ENCODE assay signal across 8 cellular contexts in the genomic region with DNA sequence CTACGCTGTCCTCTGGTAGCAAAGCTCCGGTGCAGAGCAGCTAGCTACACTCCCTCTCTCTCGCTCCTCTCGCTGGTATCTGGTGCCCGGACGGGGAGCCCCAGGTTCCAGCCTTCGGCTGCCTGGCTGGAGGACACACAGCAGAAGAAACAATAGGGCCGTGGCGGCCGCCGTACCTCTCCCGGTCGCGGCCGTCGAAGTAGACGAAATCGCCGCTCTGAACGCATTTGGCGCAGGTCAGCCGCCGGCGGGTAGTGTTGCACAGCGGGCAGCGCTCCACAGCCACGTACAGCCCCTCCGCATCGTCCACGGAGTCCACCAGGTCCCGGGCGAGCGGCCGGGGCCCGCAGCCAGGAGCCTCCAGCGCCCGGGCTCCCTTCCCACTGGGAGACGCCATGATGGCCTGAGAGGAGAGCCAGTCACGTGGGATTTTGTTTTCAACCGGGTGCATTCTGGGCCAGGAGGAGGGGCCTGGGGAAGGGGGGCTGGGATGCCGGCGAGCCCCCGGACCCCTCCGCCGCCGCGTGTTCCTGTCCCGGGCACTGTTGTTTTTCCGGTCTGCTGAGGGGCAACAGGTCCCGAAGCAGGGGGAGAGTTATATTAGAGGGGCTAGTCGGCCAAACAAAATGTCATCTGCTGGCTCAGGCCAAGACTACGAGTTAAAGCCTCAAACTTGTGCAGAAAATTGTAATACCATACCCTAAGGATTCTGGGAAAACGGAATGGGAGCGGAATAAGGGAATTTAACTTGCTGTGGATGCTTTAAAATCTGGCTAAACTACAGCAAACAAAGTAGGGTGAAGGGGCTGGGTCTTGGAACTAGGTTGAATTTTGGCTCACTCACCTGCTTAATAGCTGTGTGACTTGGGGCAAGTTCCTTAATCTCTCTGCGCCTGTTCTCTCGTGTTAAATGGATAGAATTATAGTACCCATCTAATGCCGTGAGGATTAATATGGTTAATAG. TPM values are rescaled to one million over a fixed set of nuclear protein-coding genes. Genes with fewer than 3 reads are reported as not detected.
A peak's percentile ranks its signal among the peaks of the same experiment; 100 is the strongest.
DNase-seq lines count a peak whose midpoint lies in the region; TF ChIP-seq lines count a peak whose summit lies in the region.

TSS of gene ATG14 (minus strand) at position 405 of the 964 bp plus-strand sequence. CDS start at position 397, 8 bp downstream.

- peaks cover 39% of the 10 kb centered on the region for H3K4me1 Mint-ChIP-seq in HFFc6 (ENCODE audit: low read depth)
- H3K4me1 Mint-ChIP-seq in activated naive CD8-positive, alpha-beta T cell treated with anti-CD3 and anti-CD28 coated beads for 36 hours = peaks cover 26% of the 10 kb centered on the region

- DNase-seq in HFFc6 = peak; percentile 72
- peak; percentile 87 for DNase-seq in NCI-H1048 (lab: John Stamatoyannopoulos, UW)
- DNase-seq in SKM-1 (lab: John Stamatoyannopoulos, UW; ENCODE audit: unreplicated experiment) = peak; percentile 7
- DNase-seq in activated naive CD8-positive, alpha-beta T cell treated with anti-CD3 and anti-CD28 coated beads for 36 hours = peak; percentile 80
- peak; percentile 92 for DNase-seq in cardiac septum (ENCODE audit: low spot score)
- DNase-seq in pons (ENCODE audit: low spot score) = peak; percentile 90
- peak; percentile 65 to 84 for DNase-seq in tibial nerve (ENCODE audit: low spot score in 2 of 2)

- peaks cover 3% of the 10 kb centered on the region; the same call in 1 of the 2 replicates for H3K27me3 Mint-ChIP-seq in HFFc6 (ENCODE audit: insufficient read depth)
- H3K27me3 Mint-ChIP-seq in activated naive CD8-positive, alpha-beta T cell treated with anti-CD3 and anti-CD28 coated beads for 36 hours = peaks cover 4% of the 10 kb centered on the region

- H3K27ac ChIP-seq in tibial nerve = peak within 1 kb of the TSS; percentile 69 to 95 (median 91)

- H3K9me3 ChIP-seq in tibial nerve = no peaks in the 10 kb centered on the region

- peak in 1 of 2 donors; percentile 60 for TF ChIP-seq POLR2A in tibial nerve (IDR thresholded peaks at IDR 0.05)

- peak within 1 kb of the TSS; percentile 78 for H3K27ac Mint-ChIP-seq in HFFc6
- H3K27ac Mint-ChIP-seq in activated naive CD8-positive, alpha-beta T cell treated with anti-CD3 and anti-CD28 coated beads for 36 hours = peak within 1 kb of the TSS; percentile 90

- H3K36me3 Mint-ChIP-seq in HFFc6 (ENCODE audit: low read depth) = no peaks in the 10 kb centered on the region
- no peaks in the 10 kb centered on the region for H3K36me3 Mint-ChIP-seq in activated naive CD8-positive, alpha-beta T cell treated with anti-CD3 and anti-CD28 coated beads for 36 hours

- WGBS in tibial nerve, 2 donors = 3 to 4% methylated on average over 55 to 56 of the region's 57 CpGs

- peaks cover 0 to 13% (median 0%) of the 10 kb centered on the region in 3 donors for H3K36me3 ChIP-seq in tibial nerve

- TF ChIP-seq CTCF in HFFc6 (IDR thresholded peaks at IDR 0.05) = no peak
- peak in 2 of 5 experiments; percentile 12 for TF ChIP-seq CTCF in tibial nerve (IDR thresholded peaks at IDR 0.05)

- no peaks in the 10 kb centered on the region for H3K9me3 Mint-ChIP-seq in HFFc6
- H3K9me3 Mint-ChIP-seq in activated naive CD8-positive, alpha-beta T cell treated with anti-CD3 and anti-CD28 coated beads for 36 hours = no peaks in the 10 kb centered on the region

- peak within 1 kb of the TSS; percentile 96 for H3K4me3 ChIP-seq in GM08714 (ENCODE audit: low read length)
- H3K4me3 ChIP-seq in tibial nerve = peak within 1 kb of the TSS; percentile 79 to 100 (median 94)

- intact Hi-C loops in cardiac septum (cut with DNase I) = loop anchor here (5.0 kb wide), 1 partner anchor 134 kb away; no protein-coding TSS in a partner anchor

- peaks cover 0 to 24% (median 14%) of the 10 kb centered on the region in 4 donors for H3K4me1 ChIP-seq in tibial nerve

- H3K4me3 Mint-ChIP-seq in HFFc6 = peak within 1 kb of the TSS; percentile 92
- H3K4me3 Mint-ChIP-seq in activated naive CD8-positive, alpha-beta T cell treated with anti-CD3 and anti-CD28 coated beads for 36 hours = peak within 1 kb of the TSS; percentile 90

- peak; percentile 77 to 89 for TF ChIP-seq EP300 in tibial nerve (IDR thresholded peaks at IDR 0.05)

- H3K27me3 ChIP-seq in tibial nerve = peaks cover 0 to 11% of the 10 kb centered on the region in 2 donors

RNA-seq across cellular contexts. Expression of gene ATG14, which starts in this region (rescaled TPM):
- 1 to 10 TPM; 7.9 to 9.2 (median 8.5) TPM for total RNA-seq in HFFc6 (2021; fragmentation: NEBNext Ultra II Directional; extraction: Animal tissue kit (Norgen Biotek cat#: 25700))
- 1 to 10 TPM; 5.9 to 6.0 TPM for total RNA-seq in activated naive CD8-positive, alpha-beta T cell treated with anti-CD3 and anti-CD28 coated beads for 36 hours
- total RNA-seq in cardiac septum (12.5 TPM), tibial nerve (10 to 100 TPM; 10.8 to 18.4 (median 14.7) TPM)

Comparison
In these comparisons a context has a peak if more than half of its experiments do, and no peak if none do; other contexts are left out.
1. Peak in every context shown above with its lines: DNase-seq, H3K4me3 ChIP-seq and H3K27ac ChIP-seq.
2. DNase-seq: peak in every context shown above with its lines; median percentile 92 in cardiac septum; 90 in pons; 87 in NCI-H1048; 80 in activated naive CD8-positive, alpha-beta T cell treated with anti-CD3 and anti-CD28 coated beads for 36 hours; 74 in tibial nerve; 72 in HFFc6; 7 in SKM-1.